Comparison of ENCODE assay signal across 2 cellular contexts in the genomic region with DNA sequence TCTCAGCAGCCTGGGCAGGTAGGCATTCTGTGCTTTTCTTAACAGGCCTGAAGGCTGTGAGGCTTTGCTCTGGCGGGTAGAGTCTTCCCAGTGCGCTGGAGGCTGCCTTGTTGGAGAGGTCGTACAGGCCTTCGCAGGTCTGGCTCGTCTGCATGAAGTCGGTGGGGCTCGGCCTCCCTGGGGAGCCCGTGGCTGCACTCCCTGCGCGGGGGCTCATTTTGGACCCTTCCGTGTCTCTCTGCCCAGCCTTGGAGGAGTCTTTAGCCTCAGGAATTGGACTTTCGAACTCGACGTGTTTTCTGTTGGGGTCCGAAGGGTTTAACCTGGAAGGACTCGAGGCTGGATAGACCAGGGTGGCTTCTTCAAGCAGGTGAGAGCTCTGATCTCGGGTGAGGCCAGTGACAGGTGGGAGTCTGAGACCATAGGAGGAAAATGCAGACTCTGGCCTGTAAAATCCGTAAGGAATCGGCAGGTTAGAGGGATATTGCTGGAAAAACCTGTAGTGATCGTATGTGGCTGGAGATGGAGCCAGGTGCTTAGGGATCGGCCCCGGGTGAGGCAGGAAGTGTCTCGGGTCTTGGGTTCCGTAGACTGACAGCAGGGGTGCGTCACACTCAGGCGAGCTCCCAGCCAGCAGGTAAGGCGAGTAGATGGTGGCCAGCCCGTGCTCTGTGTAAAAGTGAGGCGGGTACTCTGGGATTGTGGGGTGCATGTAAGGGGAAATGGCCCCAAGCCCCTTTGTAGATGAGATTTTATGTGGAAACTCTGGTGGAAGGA.
TF ChIP-seq lines count a peak whose summit lies in the region.

No MANE protein-coding gene starts in this region.

TF ChIP-seq in Ishikawa, 13 proteins besides CTCF, POLR2A, EP300 and RAD21:
- TF ChIP-seq YY1 (IDR thresholded peaks at IDR 0.05; ENCODE audit: low read depth): no peak
- TF ChIP-seq TEAD4 (IDR thresholded peaks at IDR 0.05): no peak

TF ChIP-seq in H1, 55 proteins besides CTCF, POLR2A, EP300 and RAD21:
- no peak for TF ChIP-seq SP2 (IDR thresholded peaks at IDR 0.05; ENCODE audit: low read length)
- TF ChIP-seq TAF1 (IDR thresholded peaks at IDR 0.05; ENCODE audit: low read depth, low read length): no peak
- TF ChIP-seq BCL11A (IDR thresholded peaks at IDR 0.05; ENCODE audit: low read depth in 2 of 2, low read length in 2 of 2): no peak
- TF ChIP-seq RXRA (IDR thresholded peaks at IDR 0.05; ENCODE audit: insufficient read depth, low read depth, low read length): no peak
- TF ChIP-seq BACH1 (IDR thresholded peaks at IDR 0.05; ENCODE audit: low read length): no peak
- TF ChIP-seq, protein P1, sequence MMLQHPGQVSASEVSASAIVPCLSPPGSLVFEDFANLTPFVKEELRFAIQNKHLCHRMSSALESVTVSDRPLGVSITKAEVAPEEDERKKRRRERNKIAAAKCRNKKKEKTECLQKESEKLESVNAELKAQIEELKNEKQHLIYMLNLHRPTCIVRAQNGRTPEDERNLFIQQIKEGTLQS (IDR thresholded peaks at IDR 0.05; ENCODE audit: insufficient read depth, low read depth, low read length): no peak
- no peak for TF ChIP-seq SP1 (IDR thresholded peaks at IDR 0.05; ENCODE audit: low read depth, low read length)
- no peak for TF ChIP-seq HDAC6 (IDR thresholded peaks at IDR 0.05; ENCODE audit: low read depth, low read length)
- TF ChIP-seq JUND (IDR thresholded peaks at IDR 0.05; ENCODE audit: low read length): no peak
- no peak for TF ChIP-seq POLR2AphosphoS5 (IDR thresholded peaks at IDR 0.05; ENCODE audit: low read depth, low read length)
- no peak for TF ChIP-seq TEAD4 (IDR thresholded peaks at IDR 0.05; ENCODE audit: low read depth, low read length)
- TF ChIP-seq, protein P2, sequence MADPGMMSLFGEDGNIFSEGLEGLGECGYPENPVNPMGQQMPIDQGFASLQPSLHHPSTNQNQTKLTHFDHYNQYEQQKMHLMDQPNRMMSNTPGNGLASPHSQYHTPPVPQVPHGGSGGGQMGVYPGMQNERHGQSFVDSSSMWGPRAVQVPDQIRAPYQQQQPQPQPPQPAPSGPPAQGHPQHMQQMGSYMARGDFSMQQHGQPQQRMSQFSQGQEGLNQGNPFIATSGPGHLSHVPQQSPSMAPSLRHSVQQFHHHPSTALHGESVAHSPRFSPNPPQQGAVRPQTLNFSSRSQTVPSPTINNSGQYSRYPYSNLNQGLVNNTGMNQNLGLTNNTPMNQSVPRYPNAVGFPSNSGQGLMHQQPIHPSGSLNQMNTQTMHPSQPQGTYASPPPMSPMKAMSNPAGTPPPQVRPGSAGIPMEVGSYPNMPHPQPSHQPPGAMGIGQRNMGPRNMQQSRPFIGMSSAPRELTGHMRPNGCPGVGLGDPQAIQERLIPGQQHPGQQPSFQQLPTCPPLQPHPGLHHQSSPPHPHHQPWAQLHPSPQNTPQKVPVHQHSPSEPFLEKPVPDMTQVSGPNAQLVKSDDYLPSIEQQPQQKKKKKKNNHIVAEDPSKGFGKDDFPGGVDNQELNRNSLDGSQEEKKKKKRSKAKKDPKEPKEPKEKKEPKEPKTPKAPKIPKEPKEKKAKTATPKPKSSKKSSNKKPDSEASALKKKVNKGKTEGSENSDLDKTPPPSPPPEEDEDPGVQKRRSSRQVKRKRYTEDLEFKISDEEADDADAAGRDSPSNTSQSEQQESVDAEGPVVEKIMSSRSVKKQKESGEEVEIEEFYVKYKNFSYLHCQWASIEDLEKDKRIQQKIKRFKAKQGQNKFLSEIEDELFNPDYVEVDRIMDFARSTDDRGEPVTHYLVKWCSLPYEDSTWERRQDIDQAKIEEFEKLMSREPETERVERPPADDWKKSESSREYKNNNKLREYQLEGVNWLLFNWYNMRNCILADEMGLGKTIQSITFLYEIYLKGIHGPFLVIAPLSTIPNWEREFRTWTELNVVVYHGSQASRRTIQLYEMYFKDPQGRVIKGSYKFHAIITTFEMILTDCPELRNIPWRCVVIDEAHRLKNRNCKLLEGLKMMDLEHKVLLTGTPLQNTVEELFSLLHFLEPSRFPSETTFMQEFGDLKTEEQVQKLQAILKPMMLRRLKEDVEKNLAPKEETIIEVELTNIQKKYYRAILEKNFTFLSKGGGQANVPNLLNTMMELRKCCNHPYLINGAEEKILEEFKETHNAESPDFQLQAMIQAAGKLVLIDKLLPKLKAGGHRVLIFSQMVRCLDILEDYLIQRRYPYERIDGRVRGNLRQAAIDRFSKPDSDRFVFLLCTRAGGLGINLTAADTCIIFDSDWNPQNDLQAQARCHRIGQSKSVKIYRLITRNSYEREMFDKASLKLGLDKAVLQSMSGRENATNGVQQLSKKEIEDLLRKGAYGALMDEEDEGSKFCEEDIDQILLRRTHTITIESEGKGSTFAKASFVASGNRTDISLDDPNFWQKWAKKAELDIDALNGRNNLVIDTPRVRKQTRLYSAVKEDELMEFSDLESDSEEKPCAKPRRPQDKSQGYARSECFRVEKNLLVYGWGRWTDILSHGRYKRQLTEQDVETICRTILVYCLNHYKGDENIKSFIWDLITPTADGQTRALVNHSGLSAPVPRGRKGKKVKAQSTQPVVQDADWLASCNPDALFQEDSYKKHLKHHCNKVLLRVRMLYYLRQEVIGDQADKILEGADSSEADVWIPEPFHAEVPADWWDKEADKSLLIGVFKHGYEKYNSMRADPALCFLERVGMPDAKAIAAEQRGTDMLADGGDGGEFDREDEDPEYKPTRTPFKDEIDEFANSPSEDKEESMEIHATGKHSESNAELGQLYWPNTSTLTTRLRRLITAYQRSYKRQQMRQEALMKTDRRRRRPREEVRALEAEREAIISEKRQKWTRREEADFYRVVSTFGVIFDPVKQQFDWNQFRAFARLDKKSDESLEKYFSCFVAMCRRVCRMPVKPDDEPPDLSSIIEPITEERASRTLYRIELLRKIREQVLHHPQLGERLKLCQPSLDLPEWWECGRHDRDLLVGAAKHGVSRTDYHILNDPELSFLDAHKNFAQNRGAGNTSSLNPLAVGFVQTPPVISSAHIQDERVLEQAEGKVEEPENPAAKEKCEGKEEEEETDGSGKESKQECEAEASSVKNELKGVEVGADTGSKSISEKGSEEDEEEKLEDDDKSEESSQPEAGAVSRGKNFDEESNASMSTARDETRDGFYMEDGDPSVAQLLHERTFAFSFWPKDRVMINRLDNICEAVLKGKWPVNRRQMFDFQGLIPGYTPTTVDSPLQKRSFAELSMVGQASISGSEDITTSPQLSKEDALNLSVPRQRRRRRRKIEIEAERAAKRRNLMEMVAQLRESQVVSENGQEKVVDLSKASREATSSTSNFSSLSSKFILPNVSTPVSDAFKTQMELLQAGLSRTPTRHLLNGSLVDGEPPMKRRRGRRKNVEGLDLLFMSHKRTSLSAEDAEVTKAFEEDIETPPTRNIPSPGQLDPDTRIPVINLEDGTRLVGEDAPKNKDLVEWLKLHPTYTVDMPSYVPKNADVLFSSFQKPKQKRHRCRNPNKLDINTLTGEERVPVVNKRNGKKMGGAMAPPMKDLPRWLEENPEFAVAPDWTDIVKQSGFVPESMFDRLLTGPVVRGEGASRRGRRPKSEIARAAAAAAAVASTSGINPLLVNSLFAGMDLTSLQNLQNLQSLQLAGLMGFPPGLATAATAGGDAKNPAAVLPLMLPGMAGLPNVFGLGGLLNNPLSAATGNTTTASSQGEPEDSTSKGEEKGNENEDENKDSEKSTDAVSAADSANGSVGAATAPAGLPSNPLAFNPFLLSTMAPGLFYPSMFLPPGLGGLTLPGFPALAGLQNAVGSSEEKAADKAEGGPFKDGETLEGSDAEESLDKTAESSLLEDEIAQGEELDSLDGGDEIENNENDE (IDR thresholded peaks at IDR 0.05; ENCODE audit: insufficient replicate concordance, low read length): no peak
- TF ChIP-seq CBX5 (IDR thresholded peaks at IDR 0.05; ENCODE audit: low read depth, low read length): no peak
- TF ChIP-seq SUZ12 (IDR thresholded peaks at IDR 0.05; ENCODE audit: low read length): no peak
